In genomic region chr10:27547482-27547881, GRCh38 we compare ENCODE assay signal across 26 cellular contexts.
"Had no signal": no experiment of that assay in that cellular context is flagged by ENCODE, and none has a peak within 500 bp of the region (broad histone marks: within the 10 kb centered on the region; RNA-seq: fewer than 3 reads in every experiment).

No MANE protein-coding gene starts in this region.

- H3K36me3 ChIP-seq: colonic mucosa had no signal

- H3K4me1 ChIP-seq: colonic mucosa, vagina had no signal

- H3K27me3 ChIP-seq: colonic mucosa, dorsolateral prefrontal cortex, vagina had no signal

- H3K4me1 Mint-ChIP-seq: mesothelial cell of epicardium; nephron; stimulated activated memory B cell treated with anti-CD40 and anti-IgM and Interleukin-4, amounts not matched to agents 10 μg/mL and 1 μg/mL and 100 μg/mL, for 72 hours had no signal

- H3K27ac ChIP-seq: colonic mucosa, dorsolateral prefrontal cortex, left ventricle myocardium inferior, vagina had no signal

- FAIRE-seq: endothelial cell of umbilical vein, small intestine had no signal

- ATAC-seq: activated CD8-positive, alpha-beta T cell treated with anti-CD3 and anti-CD28 coated beads, Interleukin-2, amount 10 ng/mL, durations not matched to agents 7 days and 5 days; activated naive CD4-positive, alpha-beta T cell treated with anti-CD3 and anti-CD28 coated beads, Interleukin-2, amount 50 U/mL, for 72 hours; activated T-helper 17 cell treated with anti-CD3 and anti-CD28 coated beads, Interleukin-2, amount 50 U/mL, for 72 hours; effector memory CD8-positive, alpha-beta T cell; esophagus mucosa; sciatic nerve; stimulated activated memory B cell treated with anti-CD40 and anti-IgM and Interleukin-4, amounts not matched to agents 10 μg/mL and 1 μg/mL and 100 μg/mL, for 72 hours; T-helper 17 cell had no signal

- DNase-seq: activated CD4-positive, alpha-beta T cell treated with anti-CD3 and anti-CD28 coated beads, Interleukin-2, amount 10 ng/mL, durations not matched to agents 7 days and 5 days; activated CD4-positive, CD25-positive, alpha-beta regulatory T cell treated with anti-CD3 and anti-CD28 coated beads, Interleukin-2, amount 50 U/mL, for 72 hours; activated CD8-positive, alpha-beta T cell treated with anti-CD3 and anti-CD28 coated beads, Interleukin-2, amount 10 ng/mL, durations not matched to agents 7 days and 5 days; activated T-cell treated with anti-CD3 and anti-CD28 coated beads, Interleukin-2, amount 50 U/mL, for 1 hour; aorta; colonic mucosa; dorsolateral prefrontal cortex; effector memory CD8-positive, alpha-beta T cell; foreskin melanocyte; left ventricle myocardium inferior; occipital lobe; small intestine; stimulated activated CD4-positive, alpha-beta T cell treated with anti-CD3 and anti-CD28 coated beads, Interleukin-2, amount 100 ng/mL, for 24 hours; T-helper 17 cell; trophoblast cell had no signal

- H3K4me3 Mint-ChIP-seq: activated CD4-positive, alpha-beta T cell treated with anti-CD3 and anti-CD28 coated beads, Interleukin-2, amount 10 ng/mL, durations not matched to agents 7 days and 5 days; activated CD8-positive, alpha-beta T cell treated with anti-CD3 and anti-CD28 coated beads, Interleukin-2, amount 10 ng/mL, durations not matched to agents 7 days and 5 days; activated T-helper 17 cell treated with anti-CD3 and anti-CD28 coated beads, Interleukin-2, amount 50 U/mL, for 72 hours; brain; central memory CD8-positive, alpha-beta T cell; effector memory CD8-positive, alpha-beta T cell; mesothelial cell of epicardium; nephron; stimulated activated memory B cell treated with anti-CD40 and anti-IgM and Interleukin-4, amounts not matched to agents 10 μg/mL and 1 μg/mL and 100 μg/mL, for 72 hours; T-helper 17 cell had no signal

- H3K27me3 Mint-ChIP-seq: activated CD4-positive, alpha-beta T cell treated with anti-CD3 and anti-CD28 coated beads, Interleukin-2, amount 10 ng/mL, durations not matched to agents 7 days and 5 days; activated T-helper 17 cell treated with anti-CD3 and anti-CD28 coated beads, Interleukin-2, amount 50 U/mL, for 72 hours; brain; central memory CD8-positive, alpha-beta T cell; effector memory CD8-positive, alpha-beta T cell; stimulated activated memory B cell treated with anti-CD40 and anti-IgM and Interleukin-4, amounts not matched to agents 10 μg/mL and 1 μg/mL and 100 μg/mL, for 72 hours; T-helper 17 cell had no signal

- H3K9me3 ChIP-seq: colonic mucosa, left ventricle myocardium inferior, vagina had no signal

- H3K9me3 Mint-ChIP-seq: activated CD4-positive, alpha-beta T cell treated with anti-CD3 and anti-CD28 coated beads, Interleukin-2, amount 10 ng/mL, durations not matched to agents 7 days and 5 days; activated naive CD4-positive, alpha-beta T cell treated with anti-CD3 and anti-CD28 coated beads, Interleukin-2, amount 50 U/mL, for 72 hours; activated T-helper 17 cell treated with anti-CD3 and anti-CD28 coated beads, Interleukin-2, amount 50 U/mL, for 72 hours; central memory CD8-positive, alpha-beta T cell; effector memory CD8-positive, alpha-beta T cell; nephron had no signal

- H3K27ac Mint-ChIP-seq: activated CD4-positive, alpha-beta T cell treated with anti-CD3 and anti-CD28 coated beads, Interleukin-2, amount 10 ng/mL, durations not matched to agents 7 days and 5 days; activated CD8-positive, alpha-beta T cell treated with anti-CD3 and anti-CD28 coated beads, Interleukin-2, amount 10 ng/mL, durations not matched to agents 7 days and 5 days; activated T-helper 17 cell treated with anti-CD3 and anti-CD28 coated beads, Interleukin-2, amount 50 U/mL, for 72 hours; mesothelial cell of epicardium; stimulated activated memory B cell treated with anti-CD40 and anti-IgM and Interleukin-4, amounts not matched to agents 10 μg/mL and 1 μg/mL and 100 μg/mL, for 72 hours; T-helper 17 cell had no signal

- H3K4me3 ChIP-seq: colonic mucosa, dorsolateral prefrontal cortex, left ventricle myocardium inferior, vagina had no signal
